Comparison of ENCODE assay signal across 22 cellular contexts in genomic region chr2:221851531-221852045, GRCh38.
"Had no signal": no experiment of that assay in that cellular context is flagged by ENCODE, and none has a peak within 500 bp of the region (broad histone marks: within the 10 kb centered on the region; RNA-seq: fewer than 3 reads in every experiment).

No MANE protein-coding gene starts in this region.

- H3K4me3 Mint-ChIP-seq: activated B cell treated with CpG ODN at 0.5 μM for 24 hours; activated CD4-positive, alpha-beta T cell treated with anti-CD3 and anti-CD28 coated beads for 36 hours; activated naive CD8-positive, alpha-beta T cell treated with anti-CD3 and anti-CD28 coated beads for 36 hours; activated T-cell treated with anti-CD3 and anti-CD28 coated beads, Interleukin-2, amount 50 U/mL, for 4 hours; endodermal cell; mesothelial cell of epicardium; natural killer cell treated with Interleukin-12 subunit alpha and Interleukin-12 subunit beta and Interleukin-15 and Interleukin-18, amount 100 ng/mL, for 72 hours; stimulated activated naive CD8-positive, alpha-beta T cell treated with anti-CD3 and anti-CD28 coated beads, Interleukin-15, Interleukin-2, amounts not matched to agents 100 ng/mL and 50 ng/mL, for 24 hours had no signal

- H3K9me3 ChIP-seq: esophagus squamous epithelium, gastrocnemius medialis, left ventricle myocardium inferior, tibial artery had no signal

- H3K27ac Mint-ChIP-seq: activated B cell treated with CpG ODN at 0.5 μM for 24 hours; activated CD4-positive, alpha-beta T cell treated with anti-CD3 and anti-CD28 coated beads for 36 hours; activated naive CD8-positive, alpha-beta T cell treated with anti-CD3 and anti-CD28 coated beads for 36 hours; activated T-helper 2 cell treated with anti-CD3 and anti-CD28 coated beads, Interferon-gamma antibody, Interleukin-2, Interleukin-4, amounts not matched to agents 10 μg/mL and 5 μg/mL and 100 μg/mL, durations not matched to agents 14 hours and 24 hours and 36 hours; endodermal cell; mesothelial cell of epicardium; natural killer cell treated with Interleukin-12 subunit alpha and Interleukin-12 subunit beta and Interleukin-15 and Interleukin-18, amount 100 ng/mL, for 72 hours; progenitor cell of endocrine pancreas; stimulated activated naive CD8-positive, alpha-beta T cell treated with anti-CD3 and anti-CD28 coated beads, Interleukin-15, Interleukin-2, amounts not matched to agents 100 ng/mL and 50 ng/mL, for 24 hours had no signal

- H3K9me3 Mint-ChIP-seq: activated naive CD8-positive, alpha-beta T cell treated with anti-CD3 and anti-CD28 coated beads for 36 hours; endodermal cell; mesothelial cell of epicardium had no signal

- H3K4me3 ChIP-seq: cardiac muscle cell, esophagus squamous epithelium, gastrocnemius medialis, left ventricle myocardium inferior, tibial artery had no signal

- H3K4me1 ChIP-seq: esophagus squamous epithelium, gastrocnemius medialis, left ventricle myocardium inferior, tibial artery had no signal

- H3K27me3 ChIP-seq: cardiac muscle cell, esophagus squamous epithelium, gastrocnemius medialis, tibial artery had no signal

- H3K27ac ChIP-seq: cardiac muscle cell, esophagus squamous epithelium, gastrocnemius medialis, left ventricle myocardium inferior, tibial artery had no signal

- H3K27me3 Mint-ChIP-seq: activated B cell treated with CpG ODN at 0.5 μM for 24 hours; activated CD4-positive, alpha-beta T cell treated with anti-CD3 and anti-CD28 coated beads for 36 hours; activated naive CD8-positive, alpha-beta T cell treated with anti-CD3 and anti-CD28 coated beads for 36 hours; natural killer cell treated with Interleukin-12 subunit alpha and Interleukin-12 subunit beta and Interleukin-15 and Interleukin-18, amount 100 ng/mL, for 72 hours; stimulated activated naive CD8-positive, alpha-beta T cell treated with anti-CD3 and anti-CD28 coated beads, Interleukin-15, Interleukin-2, amounts not matched to agents 100 ng/mL and 50 ng/mL, for 24 hours had no signal

- H3K4me1 Mint-ChIP-seq: activated B cell treated with CpG ODN at 0.5 μM for 24 hours; activated CD4-positive, alpha-beta T cell treated with anti-CD3 and anti-CD28 coated beads for 36 hours; activated naive CD8-positive, alpha-beta T cell treated with anti-CD3 and anti-CD28 coated beads for 36 hours had no signal

- DNase-seq: activated B cell treated with CpG ODN at 0.5 μM for 24 hours; activated CD4-positive, alpha-beta T cell treated with anti-CD3 and anti-CD28 coated beads for 36 hours; activated CD4-positive, alpha-beta T cell treated with anti-CD3 and anti-CD28 coated beads, Interleukin-2, amount 50 U/mL, for 4 hours; activated CD8-positive, alpha-beta memory T cell treated with anti-CD3 and anti-CD28 coated beads, Interleukin-2, amount 50 U/mL, for 48 hours; activated naive CD4-positive, alpha-beta T cell; activated naive CD8-positive, alpha-beta T cell treated with anti-CD3 and anti-CD28 coated beads for 36 hours; activated T-cell treated with anti-CD3 and anti-CD28 coated beads, Interleukin-2, amount 50 U/mL, for 4 hours; cortex of kidney; endodermal cell; esophagus squamous epithelium; gastrocnemius medialis; hippocampal formation; left ventricle myocardium inferior; mammary epithelial cell; T-helper 9 cell; tibial artery had no signal

- H3K36me3 ChIP-seq: cardiac muscle cell, esophagus squamous epithelium, gastrocnemius medialis, left ventricle myocardium inferior, tibial artery had no signal

- H3K36me3 Mint-ChIP-seq: activated naive CD8-positive, alpha-beta T cell treated with anti-CD3 and anti-CD28 coated beads for 36 hours; mesothelial cell of epicardium; natural killer cell treated with Interleukin-12 subunit alpha and Interleukin-12 subunit beta and Interleukin-15 and Interleukin-18, amount 100 ng/mL, for 72 hours had no signal
